ENCODE assay signal across 12 cellular contexts in the genomic region with DNA sequence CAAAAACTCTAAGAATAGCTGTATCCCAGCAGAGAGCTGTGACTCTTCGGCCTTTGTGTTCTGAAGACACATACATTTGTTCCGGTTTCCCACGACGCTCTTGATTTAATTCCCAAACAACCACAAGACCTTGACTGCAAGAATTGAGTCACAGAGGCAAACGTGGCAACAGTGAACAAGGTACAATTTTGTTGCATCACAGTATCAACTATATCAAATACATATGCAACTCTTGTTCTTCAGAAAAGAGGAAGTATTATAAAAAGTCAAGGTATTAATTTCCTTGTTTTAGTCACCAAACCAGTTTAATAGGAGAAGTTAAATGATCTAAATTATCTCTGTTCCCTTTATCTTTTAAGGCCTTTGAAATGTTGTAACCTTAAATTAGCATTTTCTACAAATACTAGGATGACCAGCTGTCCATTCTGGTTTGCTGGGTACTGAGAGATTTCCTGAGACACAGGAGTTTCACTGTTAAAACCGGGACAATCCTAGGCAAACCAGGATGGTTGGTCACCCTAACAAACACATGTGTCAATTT. TPM values are rescaled to one million over a fixed set of nuclear protein-coding genes. Genes with fewer than 3 reads are reported as not detected.
DNase-seq lines count a peak whose midpoint lies in the region; ATAC-seq, FAIRE-seq and TF ChIP-seq lines count a peak whose summit lies in the region.
"Had no signal": no experiment of that assay in that cellular context is flagged by ENCODE, and none has a peak within 500 bp of the region (broad histone marks: within the 10 kb centered on the region; RNA-seq: fewer than 3 reads in every experiment).

No MANE protein-coding gene starts in this region.

- no peak overlapping the region for H3K9ac ChIP-seq in keratinocyte (ENCODE audit: control insufficient read depth, extremely low read depth, insufficient read depth, low read length)

- H3K9me1 ChIP-seq in keratinocyte (ENCODE audit: control insufficient read depth, extremely low read depth, insufficient read depth, low read length): no peaks in the 10 kb centered on the region

- DNase-seq in GM10248 (ENCODE audit: extremely low spot score) (peak; percentile 37), HFFc6 (no peak), OCI-M1 (lab: John Stamatoyannopoulos, UW) (peak; percentile 28), keratinocyte (ENCODE audit: low read depth, low spot score) (no peak), T1000 (lab: John Stamatoyannopoulos, UW) (no peak), GM23338 (ENCODE audit: low spot score) (no peak), ureter (ENCODE audit: low spot score) (no peak)
- DNase-seq: dorsolateral prefrontal cortex, kidney, Right ventricle myocardium superior had no signal

- H3K27me3 ChIP-seq in keratinocyte (ENCODE audit: control insufficient read depth, extremely low read depth, insufficient read depth, low read length): no peaks in the 10 kb centered on the region
- no peaks in the 10 kb centered on the region for H3K27me3 ChIP-seq in GM23338 (ENCODE audit: insufficient read depth)
- H3K27me3 ChIP-seq: dorsolateral prefrontal cortex had no signal

- H3K9me2 ChIP-seq in GM23338 (ENCODE audit: insufficient read depth): no peaks in the 10 kb centered on the region

- dilution Hi-C loops in keratinocyte (cut with MboI; ENCODE audit: extremely low pct_ligation_motif_present, low sequenced_read_pairs): no loop called here

- H3K27ac ChIP-seq in keratinocyte (ENCODE audit: control insufficient read depth, insufficient read depth, low read length) (peak overlapping the region; percentile 15), GM23338 (ENCODE audit: low read depth) (no peak overlapping the region)

- H3K79me2 ChIP-seq in keratinocyte (ENCODE audit: control insufficient read depth, insufficient read depth, low read length): peaks cover 10% of the 10 kb centered on the region
- H3K79me2 ChIP-seq in GM23338 (replicated peaks; ENCODE audit: insufficient read depth): peaks cover 35% of the 10 kb centered on the region

- H3K4me1 ChIP-seq in keratinocyte (ENCODE audit: control insufficient read depth, extremely low read depth, insufficient read depth, low read length): peaks cover 39% of the 10 kb centered on the region
- H3K4me1 ChIP-seq in GM23338 (ENCODE audit: insufficient read depth): no peaks in the 10 kb centered on the region

- H3K27me3 Mint-ChIP-seq in HFFc6 (ENCODE audit: insufficient read depth) (no peaks in the 10 kb centered on the region), GM23338 (ENCODE audit: insufficient read depth, low read depth, poor library complexity) (no peaks in the 10 kb centered on the region)

- no peaks in the 10 kb centered on the region for H3F3A ChIP-seq in GM23338 (replicated peaks; ENCODE audit: low read depth)

- H3K4me3 Mint-ChIP-seq in HFFc6: no peak overlapping the region
- no peak overlapping the region for H3K4me3 Mint-ChIP-seq in GM23338

- CTCF ChIA-PET in GM10248 (lab: Yijun Ruan, JAX): interaction anchor here (1.0 to 3.2 kb wide), 6 partner anchors 10 to 67 kb away, joined by 3 to 9 read pairs (median 3); no protein-coding TSS in a partner anchor

- H3K4me2 ChIP-seq in keratinocyte (ENCODE audit: control insufficient read depth, extremely low read depth, insufficient read depth, low read depth, low read length) (no peak overlapping the region), GM23338 (no peak overlapping the region)

- TF ChIP-seq CTCF in GM10248 (IDR thresholded peaks at IDR 0.05; ENCODE audit: control extremely low read depth, extremely low read depth, low read depth, missing control alignments): no peak
- no peak for TF ChIP-seq CTCF in HFFc6 (IDR thresholded peaks at IDR 0.05)
- TF ChIP-seq CTCF in keratinocyte (optimal IDR thresholded peaks at IDR 0.05 in 1 of 3, IDR thresholded peaks at IDR 0.05 in 1 of 3, conservative IDR thresholded peaks at IDR 0.05 in 1 of 3; ENCODE audit: extremely low read depth in 1 of 3, insufficient read depth in 2 of 3, low read length in 3 of 3): no peak
- no peak for TF ChIP-seq CTCF in GM23338 (conservative IDR thresholded peaks at IDR 0.05; ENCODE audit: low read depth in 2 of 2)

- no peak for FAIRE-seq in keratinocyte (lab: Jason Lieb, UNC)
- FAIRE-seq: kidney had no signal

- H3K9me3 Mint-ChIP-seq in HFFc6: no peaks in the 10 kb centered on the region
- H3K9me3 Mint-ChIP-seq in GM23338: no peaks in the 10 kb centered on the region

- ATAC-seq in GM23338 (no peak), GM19035 (IDR thresholded peaks at IDR 0.05; ENCODE audit: unreplicated experiment) (no peak)

- H3K36me3 Mint-ChIP-seq in HFFc6 (ENCODE audit: low read depth) (peaks cover 60% of the 10 kb centered on the region), GM23338 (ENCODE audit: low read depth) (peaks cover 39% of the 10 kb centered on the region)

- H2AFZ ChIP-seq in keratinocyte (ENCODE audit: control insufficient read depth, low read length) (no peak overlapping the region), GM23338 (no peak overlapping the region)

- H3K36me3 ChIP-seq in keratinocyte (ENCODE audit: control insufficient read depth in 2 of 2, extremely low read depth in 1 of 2, insufficient read depth in 2 of 2, low read length in 2 of 2) (peaks cover 6 to 14% of the 10 kb centered on the region in 2 experiments), GM23338 (ENCODE audit: insufficient read depth) (peaks cover 41% of the 10 kb centered on the region)

- peaks cover 54% of the 10 kb centered on the region for H3K4me1 Mint-ChIP-seq in HFFc6 (ENCODE audit: low read depth)
- no peaks in the 10 kb centered on the region for H3K4me1 Mint-ChIP-seq in GM23338

- H3K4me3 ChIP-seq in keratinocyte (ENCODE audit: control insufficient read depth in 2 of 3, extremely low read depth in 1 of 3, insufficient read depth in 2 of 3, low read depth in 1 of 3, low read length in 3 of 3): no peak overlapping the region
- no peak overlapping the region for H3K4me3 ChIP-seq in GM23338
- H3K4me3 ChIP-seq: dorsolateral prefrontal cortex had no signal

- POLR2A ChIA-PET in GM10248 (lab: Yijun Ruan, JAX): no interaction called here

- H4K20me1 ChIP-seq in keratinocyte (ENCODE audit: control insufficient read depth, extremely low read depth, insufficient read depth, low read length) (no peaks in the 10 kb centered on the region), GM23338 (replicated peaks; ENCODE audit: insufficient read depth) (no peaks in the 10 kb centered on the region; the same call in none of the 2 replicates)

- H3K27ac Mint-ChIP-seq in HFFc6 (peak overlapping the region; percentile 73), GM23338 (no peak overlapping the region)

- no peaks in the 10 kb centered on the region for H3K9me3 ChIP-seq in keratinocyte (ENCODE audit: control insufficient read depth, low read depth, low read length)

TF ChIP-seq in GM23338, 12 proteins besides CTCF, POLR2A, EP300 and RAD21 (continues in another document):
- TF ChIP-seq CREB1 (CRISPR knock-in tag; IDR thresholded peaks at IDR 0.05; ENCODE audit: low read depth): no peak

RNA-seq across cellular contexts. Expression of gene HPS5, which starts 11.1 kb away (rescaled TPM):
- 10 to 100 TPM; 31.4 to 41.5 (median 34.4) TPM for total RNA-seq in HFFc6 (2021; fragmentation: NEBNext Ultra II Directional; extraction: Animal tissue kit (Norgen Biotek cat#: 25700))
- polyA plus RNA-seq in keratinocyte (15.0 to 23.2 TPM (median 20.9 TPM) in 3 replicates), GM23338 (2016; fragmentation: Nextera tagmentation; extraction: Ambion mirVana) (9.4 and 11.5 TPM in 2 replicates)
- 14.9 TPM for polyA plus RNA-seq in keratinocyte (2011; ENCODE audit: low read depth)
- polyA plus RNA-seq in keratinocyte (2011; cell fraction: cytosol; rRNA removed): 15.5 and 27.0 TPM in 2 replicates
- 27.7 and 30.8 TPM in 2 replicates for polyA plus RNA-seq in keratinocyte (2011; cell fraction: nucleus; rRNA removed)
- 14.9 and 17.7 TPM in 2 replicates for polyA plus RNA-seq in keratinocyte (2012; ENCODE audit: low replicate concordance)
- polyA minus RNA-seq in keratinocyte: 9.0 to 35.5 TPM (median 34.0 TPM) in 3 replicates
- 22.1 TPM for polyA minus RNA-seq in keratinocyte (2011; cell fraction: cytosol; rRNA and poly(A)+ RNA removed)
- 23.4 and 42.0 TPM in 2 replicates for polyA minus RNA-seq in keratinocyte (2011; cell fraction: nucleus; rRNA and poly(A)+ RNA removed)
- 16.2 and 18.6 TPM in 2 replicates for total RNA-seq in GM23338 (2014; rRNA removed; shearing (Covaris generic))
- 18.1 TPM for total RNA-seq in ureter

RNA-seq across cellular contexts. Expression of gene GTF2H1, which starts 11.5 kb away (rescaled TPM):
- total RNA-seq in HFFc6 (2021; fragmentation: NEBNext Ultra II Directional; extraction: Animal tissue kit (Norgen Biotek cat#: 25700)): 10 to 100 TPM; 45.3 to 58.1 (median 52.7) TPM
- polyA plus RNA-seq in keratinocyte: 30.2 to 43.1 TPM (median 42.1 TPM) in 3 replicates
- polyA plus RNA-seq in keratinocyte (2011; ENCODE audit: low read depth): 38.6 TPM
- polyA plus RNA-seq in keratinocyte (2011; cell fraction: cytosol; rRNA removed): 25.8 and 48.7 TPM in 2 replicates
- 28.0 and 41.3 TPM in 2 replicates for polyA plus RNA-seq in keratinocyte (2011; cell fraction: nucleus; rRNA removed)
- 34.0 and 36.2 TPM in 2 replicates for polyA plus RNA-seq in keratinocyte (2012; ENCODE audit: low replicate concordance)
- 20.5 to 52.0 TPM (median 30.8 TPM) in 3 replicates for polyA minus RNA-seq in keratinocyte
- 32.8 TPM for polyA minus RNA-seq in keratinocyte (2011; cell fraction: cytosol; rRNA and poly(A)+ RNA removed)
- polyA minus RNA-seq in keratinocyte (2011; cell fraction: nucleus; rRNA and poly(A)+ RNA removed): 16.0 and 32.3 TPM in 2 replicates
- 31.6 and 43.6 TPM in 2 replicates for total RNA-seq in GM23338 (2014; rRNA removed; shearing (Covaris generic))
- 12.0 and 16.5 TPM in 2 replicates for polyA plus RNA-seq in GM23338 (2016; fragmentation: Nextera tagmentation; extraction: Ambion mirVana)
- 61.4 TPM for total RNA-seq in ureter

RNA-seq across cellular contexts. Expression of gene SAA1, which starts 44.8 kb away (rescaled TPM):
- under 1 TPM in 2 of 6 experiments, not detected in 4; 0.50 to 0.55 TPM for total RNA-seq in HFFc6 (2021; fragmentation: NEBNext Ultra II Directional; extraction: Animal tissue kit (Norgen Biotek cat#: 25700))
- polyA plus RNA-seq in keratinocyte (25.6 to 94.6 TPM (median 27.5 TPM) in 3 replicates), GM23338 (2016; fragmentation: Nextera tagmentation; extraction: Ambion mirVana) (not detected in 2 replicates)
- polyA plus RNA-seq in keratinocyte (2011; ENCODE audit: low read depth): 47.7 TPM
- polyA plus RNA-seq in keratinocyte (2011; cell fraction: cytosol; rRNA removed): 39.0 and 45.2 TPM in 2 replicates
- 31.7 and 40.2 TPM in 2 replicates for polyA plus RNA-seq in keratinocyte (2011; cell fraction: nucleus; rRNA removed)
- 52.7 and 112 TPM in 2 replicates for polyA plus RNA-seq in keratinocyte (2012; ENCODE audit: low replicate concordance)
- 5.8 to 38.9 TPM (median 9.7 TPM) in 3 replicates for polyA minus RNA-seq in keratinocyte
- 12.1 TPM for polyA minus RNA-seq in keratinocyte (2011; cell fraction: cytosol; rRNA and poly(A)+ RNA removed)
- polyA minus RNA-seq in keratinocyte (2011; cell fraction: nucleus; rRNA and poly(A)+ RNA removed): 11.0 and 11.4 TPM in 2 replicates
- not detected in 2 replicates for total RNA-seq in GM23338 (2014; rRNA removed; shearing (Covaris generic))
- 5.5 TPM for total RNA-seq in ureter
- total RNA-seq: skeletal muscle tissue had no signal

Comparison
In these comparisons a context has a peak if more than half of its experiments do, and no peak if none do; other contexts are left out.
1. DNase-seq: peak in GM10248 (single experiment) and OCI-M1 (single experiment); none in HFFc6 (single experiment), keratinocyte (single experiment), T1000 (single experiment), GM23338 (single experiment) and ureter (single experiment).